ENCODE assay signal across 1 cellular context in the genomic region with DNA sequence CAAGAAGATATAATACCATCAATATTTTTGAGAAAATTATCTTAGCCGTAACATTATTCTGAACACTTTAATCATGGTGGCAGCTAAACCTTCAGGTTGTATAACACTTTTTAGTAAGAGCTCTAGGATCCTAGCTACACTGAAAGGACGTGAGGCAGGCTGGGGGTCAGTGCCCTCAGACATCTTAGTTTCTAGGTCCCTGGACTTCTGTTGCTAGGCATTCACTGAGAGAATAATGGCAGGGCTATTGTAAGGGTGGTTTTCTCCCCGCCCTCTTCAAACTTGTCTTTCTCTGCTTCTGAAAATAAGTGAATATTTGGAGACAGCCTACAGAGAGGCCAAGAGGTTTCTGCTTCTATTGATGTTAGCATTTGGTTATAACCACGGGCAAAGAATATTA.
TF ChIP-seq lines count a peak whose summit lies in the region.

No MANE protein-coding gene starts in this region.

TF ChIP-seq in GM23338, 12 proteins besides CTCF, POLR2A, EP300 and RAD21 (continued from another document):
- TF ChIP-seq STAT1 (IDR thresholded peaks at IDR 0.05; ENCODE audit: unreplicated experiment) (no peak), POLR2AphosphoS5 (IDR thresholded peaks at IDR 0.05; ENCODE audit: low read depth) (no peak)
